12 cellular contexts compared by ENCODE assay signal in the genomic region with DNA sequence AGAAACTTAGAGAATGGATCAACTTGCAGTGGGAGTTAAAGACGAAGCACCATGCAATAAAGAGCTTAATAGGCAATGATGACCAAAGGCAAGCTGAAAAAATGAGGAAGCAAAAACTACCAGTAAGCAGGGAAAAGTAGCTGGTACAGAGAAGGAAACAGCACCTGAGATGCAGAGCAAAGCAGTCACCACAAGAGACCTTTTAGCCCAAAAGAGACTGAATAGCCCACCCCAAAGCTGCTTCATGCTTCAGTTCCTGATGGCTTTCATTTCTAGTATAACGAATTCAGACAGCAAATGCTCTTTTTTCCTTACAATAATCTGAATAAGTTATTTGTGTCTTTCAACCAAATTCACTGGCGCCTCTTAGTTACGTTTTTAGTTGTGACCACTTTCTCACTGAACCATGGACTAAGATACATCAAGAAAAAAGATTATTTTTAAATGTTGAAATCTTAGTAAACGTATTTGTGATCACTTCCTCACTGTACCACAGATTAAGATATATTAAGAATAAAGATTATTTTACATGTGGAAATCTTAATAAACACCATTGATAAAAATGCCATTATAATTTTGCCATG.
A peak's percentile ranks its signal among the peaks of the same experiment; 100 is the strongest.
DNase-seq lines count a peak whose midpoint lies in the region; ATAC-seq and TF ChIP-seq lines count a peak whose summit lies in the region.
"Had no signal": no experiment of that assay in that cellular context is flagged by ENCODE, and none has a peak within 500 bp of the region (broad histone marks: within the 10 kb centered on the region; RNA-seq: fewer than 3 reads in every experiment).

No MANE protein-coding gene starts in this region.

- no peaks in the 10 kb centered on the region for H3K36me3 ChIP-seq in right lobe of liver

- no peak overlapping the region for H3K27ac ChIP-seq in right lobe of liver
- H3K27ac ChIP-seq: coronary artery had no signal

- no peaks in the 10 kb centered on the region for H3K9me3 ChIP-seq in right lobe of liver

- DNase-seq in naive B cell (peak; percentile 59), mesothelial cell of epicardium (ENCODE audit: low spot score in 2 of 2, unreplicated experiment in 2 of 2) (no peak), right lobe of liver (no peak), iPS-NIHi11 (ENCODE audit: low spot score) (no peak), RKO (ENCODE audit: low spot score) (no peak)
- DNase-seq: activated CD4-positive, alpha-beta T cell treated with anti-CD3 and anti-CD28 coated beads for 4 hours; activated T-cell treated with anti-CD3 and anti-CD28 coated beads, Interleukin-2, amount 50 U/mL, for 48 hours; NCI-H2171 had no signal

- peak overlapping the region; percentile 27 to 82 (median 70) for H3K4me3 Mint-ChIP-seq in naive B cell
- H3K4me3 Mint-ChIP-seq in mesothelial cell of epicardium = no peak overlapping the region

- peaks cover 0 to 6% of the 10 kb centered on the region in 2 donors for H3K36me3 Mint-ChIP-seq in naive B cell
- H3K36me3 Mint-ChIP-seq in mesothelial cell of epicardium = no peaks in the 10 kb centered on the region

- no peaks in the 10 kb centered on the region for H3K9me3 Mint-ChIP-seq in naive B cell
- H3K9me3 Mint-ChIP-seq in mesothelial cell of epicardium = no peaks in the 10 kb centered on the region

- WGBS in right lobe of liver (ENCODE audit: insufficient coverage, low coverage, low lambda C conversion rate, missing lambda C conversion rate) = 80% methylated on average over 5 of the region's 5 CpGs

- no peak overlapping the region for H3K4me3 ChIP-seq in right lobe of liver
- H3K4me3 ChIP-seq: coronary artery had no signal

- ATAC-seq in GM18499 (IDR thresholded peaks at IDR 0.05; ENCODE audit: insufficient read depth, unreplicated experiment) (peak; percentile 44), GM21576 (IDR thresholded peaks at IDR 0.05; ENCODE audit: unreplicated experiment) (peak; percentile 40), HG03469 (IDR thresholded peaks at IDR 0.05; ENCODE audit: unreplicated experiment) (peak; percentile 37), naive B cell (ENCODE audit: low read depth in 2 of 2) (peak; percentile 94), right lobe of liver (no peak)

- no peak for TF ChIP-seq POLR2A in right lobe of liver (IDR thresholded peaks at IDR 0.05)

- intact Hi-C loops in right lobe of liver (cut with DNase I) = no loop called here

- H3K27ac Mint-ChIP-seq in naive B cell (peak overlapping the region in 5 of 6 donors; percentile 68 to 89 (median 87)), mesothelial cell of epicardium (no peak overlapping the region)

- peaks cover 0 to 23% (median 8%) of the 10 kb centered on the region in 4 donors for H3K4me1 ChIP-seq in right lobe of liver

- no peaks in the 10 kb centered on the region for H3K27me3 ChIP-seq in right lobe of liver

- H3K4me1 Mint-ChIP-seq in naive B cell = peaks cover 59 to 88% (median 78%) of the 10 kb centered on the region in 3 donors
- peaks cover 25% of the 10 kb centered on the region for H3K4me1 Mint-ChIP-seq in mesothelial cell of epicardium

- TF ChIP-seq CTCF in mesothelial cell of epicardium (IDR thresholded peaks at IDR 0.05; ENCODE audit: unreplicated experiment) (no peak), right lobe of liver (IDR thresholded peaks at IDR 0.05) (no peak)

- H3K27me3 Mint-ChIP-seq in naive B cell (no peaks in the 10 kb centered on the region), mesothelial cell of epicardium (ENCODE audit: low read depth) (no peaks in the 10 kb centered on the region)

Comparison
In these comparisons a context has a peak if more than half of its experiments do, and no peak if none do; other contexts are left out.
1. ATAC-seq: peak in GM18499 (single experiment), GM21576 (single experiment), HG03469 (single experiment) and naive B cell (2 of 2); none in right lobe of liver (0 of 4).